Comparison of ENCODE assay signal across 24 cellular contexts in the genomic region with DNA sequence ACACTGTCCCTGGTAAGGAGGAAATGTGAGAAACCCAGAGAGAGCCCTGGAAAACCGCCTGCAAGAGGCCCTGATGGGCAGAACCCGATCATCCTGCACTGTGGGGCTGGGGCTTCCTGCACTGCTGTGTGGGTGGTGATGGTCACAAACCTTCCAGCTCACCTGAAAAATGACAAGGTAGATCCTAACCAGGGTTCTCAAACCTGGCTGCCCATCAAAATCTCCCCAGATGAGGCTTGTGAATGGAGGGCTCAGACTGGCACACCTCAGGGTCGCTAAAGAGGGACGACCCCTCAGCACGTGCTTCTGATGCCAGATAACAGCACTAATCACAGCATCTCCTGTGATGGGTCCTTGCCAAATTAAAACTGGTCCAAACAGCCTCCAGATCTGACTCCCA.
"Had no signal": no experiment of that assay in that cellular context is flagged by ENCODE, and none has a peak within 500 bp of the region (broad histone marks: within the 10 kb centered on the region; RNA-seq: fewer than 3 reads in every experiment).

No MANE protein-coding gene starts in this region.

- H3K4me1 Mint-ChIP-seq: endodermal cell, memory B cell had no signal

- DNase-seq: colonic mucosa; cortex of kidney; effector CD8-positive, alpha-beta T cell; effector memory CD8-positive, alpha-beta T cell; endodermal cell; erythroblast; foreskin keratinocyte; glutamatergic neuron; heart right ventricle; hippocampal formation; kidney; kidney glomerular epithelial cell; left colon; left lung; left ventricle myocardium superior; mammary epithelial cell; mesendoderm; midbrain; naive thymus-derived CD4-positive, alpha-beta T cell had no signal

- H3K27ac Mint-ChIP-seq: dendritic cell treated with granulocyte-macrophage colony-stimulating factor and Interleukin-4, amounts not matched to agents 40 ng/mL and 50 ng/mL, for 4 days; effector memory CD8-positive, alpha-beta T cell; endodermal cell; memory B cell; naive thymus-derived CD4-positive, alpha-beta T cell had no signal

- H3K36me3 ChIP-seq: colonic mucosa, gastroesophageal sphincter, heart right ventricle, left lung had no signal

- H3K4me3 ChIP-seq: colonic mucosa, gastroesophageal sphincter, heart right ventricle, left lung, lung had no signal

- H3K4me1 ChIP-seq: colonic mucosa, foreskin keratinocyte, gastroesophageal sphincter, heart right ventricle, left lung had no signal

- H3K36me3 Mint-ChIP-seq: memory B cell had no signal

- H3K4me3 Mint-ChIP-seq: dendritic cell treated with granulocyte-macrophage colony-stimulating factor and Interleukin-4, amounts not matched to agents 40 ng/mL and 50 ng/mL, for 4 days; effector memory CD8-positive, alpha-beta T cell; endodermal cell; memory B cell; naive thymus-derived CD4-positive, alpha-beta T cell had no signal

- H3K27ac ChIP-seq: colonic mucosa, epithelial cell of prostate, foreskin keratinocyte, gastroesophageal sphincter, heart right ventricle, left lung had no signal

- H3K27me3 ChIP-seq: colonic mucosa, foreskin keratinocyte, gastroesophageal sphincter, heart right ventricle, left lung had no signal

- H3K9me3 Mint-ChIP-seq: effector memory CD8-positive, alpha-beta T cell had no signal

- H3K9me3 ChIP-seq: colonic mucosa had no signal
